1 cellular context compared by ENCODE assay signal in genomic region chr9:79571309-79572031, GRCh38.
TF ChIP-seq lines count a peak whose summit lies in the region.

Gene TLE4, plus strand, starts transcription at chr9:79571965. Its CDS starts 826 bp downstream, at chr9:79572791.

TF ChIP-seq in K562, 482 proteins besides CTCF, POLR2A, EP300 and RAD21 (continued from another document and continues in another):
- TF ChIP-seq E4F1 (CRISPR knock-in tag; IDR thresholded peaks at IDR 0.05; ENCODE audit: borderline replicate concordance) (no peak), GABPB1 (CRISPR knock-in tag; IDR thresholded peaks at IDR 0.05) (no peak), GATAD2A (IDR thresholded peaks at IDR 0.05) (no peak), MYC (IDR thresholded peaks at IDR 0.05; ENCODE audit: low read depth, low read length) (no peak), MYC (CRISPR knock-in tag; IDR thresholded peaks at IDR 0.05; ENCODE audit: borderline replicate concordance, low read depth) (no peak), ZFX (CRISPR knock-in tag; IDR thresholded peaks at IDR 0.05) (no peak; the same call in 1 of the 2 replicates), TFAP4 (CRISPR knock-in tag; IDR thresholded peaks at IDR 0.05; ENCODE audit: borderline replicate concordance) (peak; percentile 97), BDP1 (IDR thresholded peaks at IDR 0.05; ENCODE audit: insufficient read depth, insufficient read length) (no peak), ZNF316 (IDR thresholded peaks at IDR 0.05) (no peak), SMC3 (conservative IDR thresholded peaks at IDR 0.05; ENCODE audit: insufficient read depth, low read depth, low read length) (no peak), KDM1A (IDR thresholded peaks at IDR 0.05) (no peak), PPARD (CRISPR knock-in tag; IDR thresholded peaks at IDR 0.05) (no peak), YY1 (IDR thresholded peaks at IDR 0.05; ENCODE audit: borderline replicate concordance in 1 of 3, control insufficient read depth in 1 of 3, extremely low read depth in 1 of 3, insufficient read depth in 3 of 3, insufficient read length in 1 of 3, insufficient replicate concordance in 2 of 3, low read depth in 1 of 3, low read length in 2 of 3) (no peak), NR2F6 (CRISPR knock-in tag; IDR thresholded peaks at IDR 0.05) (no peak), ESRRB (CRISPR knock-in tag; IDR thresholded peaks at IDR 0.05; ENCODE audit: borderline replicate concordance) (no peak), ATF7 (IDR thresholded peaks at IDR 0.05) (no peak; the same call in none of the 2 replicates), HDAC2 (IDR thresholded peaks at IDR 0.05) (no peak), CAMTA2 (CRISPR knock-in tag; conservative IDR thresholded peaks at IDR 0.05) (no peak), NFIX (CRISPR knock-in tag; IDR thresholded peaks at IDR 0.05; ENCODE audit: low read depth) (no peak), ZNF766 (CRISPR knock-in tag; conservative IDR thresholded peaks at IDR 0.05) (0 out of 2 replicates have a peak, but pooled peaks have one; percentile 10), TEAD2 (tag; IDR thresholded peaks at IDR 0.05) (no peak), PATZ1 (CRISPR knock-in tag; IDR thresholded peaks at IDR 0.05; ENCODE audit: borderline replicate concordance) (no peak), MTF1 (CRISPR knock-in tag; IDR thresholded peaks at IDR 0.05; ENCODE audit: borderline replicate concordance) (no peak), CHD2 (IDR thresholded peaks at IDR 0.05; ENCODE audit: low read depth, low read length) (no peak), ZNF764 (CRISPR knock-in tag; IDR thresholded peaks at IDR 0.05; ENCODE audit: low read depth) (no peak), ZNF224 (CRISPR knock-in tag; IDR thresholded peaks at IDR 0.05) (no peak), ZSCAN32 (CRISPR knock-in tag; IDR thresholded peaks at IDR 0.05) (no peak), ZNF354B (CRISPR knock-in tag; IDR thresholded peaks at IDR 0.05) (no peak), MXI1 (IDR thresholded peaks at IDR 0.05; ENCODE audit: low read depth, low read length) (no peak), ZNF24 (IDR thresholded peaks at IDR 0.05) (no peak), MIER1 (IDR thresholded peaks at IDR 0.05; ENCODE audit: low read depth) (no peak), ZBTB17 (CRISPR knock-in tag; IDR thresholded peaks at IDR 0.05) (no peak), ZNF431 (CRISPR knock-in tag; IDR thresholded peaks at IDR 0.05) (no peak), GTF2F1 (IDR thresholded peaks at IDR 0.05; ENCODE audit: low read depth, low read length) (no peak), ZNF133 (CRISPR knock-in tag; IDR thresholded peaks at IDR 0.05) (no peak), TCF7 (IDR thresholded peaks at IDR 0.05; ENCODE audit: borderline replicate concordance) (no peak), RBM34 (IDR thresholded peaks at IDR 0.05; ENCODE audit: borderline replicate concordance, insufficient read depth, low read length) (no peak), ZNF184 (CRISPR knock-in tag; IDR thresholded peaks at IDR 0.05) (no peak), PTBP1 (IDR thresholded peaks at IDR 0.05; ENCODE audit: low read depth, low read length) (no peak), SMAD1 (IDR thresholded peaks at IDR 0.05; ENCODE audit: low read depth, low read length, partially characterized antibody) (no peak), SUPT5H (IDR thresholded peaks at IDR 0.05) (peak; percentile 56; the same call in 1 of the 2 replicates), KLF1 (tag; IDR thresholded peaks at IDR 0.05) (no peak), NR0B1 (IDR thresholded peaks at IDR 0.05; ENCODE audit: partially characterized antibody) (no peak), FOXP1 (CRISPR knock-in tag; IDR thresholded peaks at IDR 0.05) (no peak), HMBOX1 (IDR thresholded peaks at IDR 0.05) (no peak), MAZ (CRISPR knock-in tag; conservative IDR thresholded peaks at IDR 0.05 in 1 of 2, IDR thresholded peaks at IDR 0.05 in 1 of 2) (no peak), NR2C2 (CRISPR knock-in tag; IDR thresholded peaks at IDR 0.05) (no peak), NR2C2 (tag; IDR thresholded peaks at IDR 0.05) (0 out of 2 replicates have a peak, but pooled peaks have one; percentile 43), MCM2 (IDR thresholded peaks at IDR 0.05; ENCODE audit: low read depth) (no peak), HMG20B (CRISPR knock-in tag; IDR thresholded peaks at IDR 0.05) (no peak), DIDO1 (tag; IDR thresholded peaks at IDR 0.05; ENCODE audit: low read depth) (no peak), ZNF174 (CRISPR knock-in tag; IDR thresholded peaks at IDR 0.05) (no peak), ZNF253 (CRISPR knock-in tag; conservative IDR thresholded peaks at IDR 0.05) (no peak), HNRNPLL (IDR thresholded peaks at IDR 0.05; ENCODE audit: low read depth, low read length, poor library complexity, severe bottlenecking) (peak; percentile 53), PTRF (tag; IDR thresholded peaks at IDR 0.05) (no peak)
- TF ChIP-seq, protein P1, sequence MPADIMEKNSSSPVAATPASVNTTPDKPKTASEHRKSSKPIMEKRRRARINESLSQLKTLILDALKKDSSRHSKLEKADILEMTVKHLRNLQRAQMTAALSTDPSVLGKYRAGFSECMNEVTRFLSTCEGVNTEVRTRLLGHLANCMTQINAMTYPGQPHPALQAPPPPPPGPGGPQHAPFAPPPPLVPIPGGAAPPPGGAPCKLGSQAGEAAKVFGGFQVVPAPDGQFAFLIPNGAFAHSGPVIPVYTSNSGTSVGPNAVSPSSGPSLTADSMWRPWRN (IDR thresholded peaks at IDR 0.05; ENCODE audit: low read depth): no peak
- TF ChIP-seq, protein P2, sequence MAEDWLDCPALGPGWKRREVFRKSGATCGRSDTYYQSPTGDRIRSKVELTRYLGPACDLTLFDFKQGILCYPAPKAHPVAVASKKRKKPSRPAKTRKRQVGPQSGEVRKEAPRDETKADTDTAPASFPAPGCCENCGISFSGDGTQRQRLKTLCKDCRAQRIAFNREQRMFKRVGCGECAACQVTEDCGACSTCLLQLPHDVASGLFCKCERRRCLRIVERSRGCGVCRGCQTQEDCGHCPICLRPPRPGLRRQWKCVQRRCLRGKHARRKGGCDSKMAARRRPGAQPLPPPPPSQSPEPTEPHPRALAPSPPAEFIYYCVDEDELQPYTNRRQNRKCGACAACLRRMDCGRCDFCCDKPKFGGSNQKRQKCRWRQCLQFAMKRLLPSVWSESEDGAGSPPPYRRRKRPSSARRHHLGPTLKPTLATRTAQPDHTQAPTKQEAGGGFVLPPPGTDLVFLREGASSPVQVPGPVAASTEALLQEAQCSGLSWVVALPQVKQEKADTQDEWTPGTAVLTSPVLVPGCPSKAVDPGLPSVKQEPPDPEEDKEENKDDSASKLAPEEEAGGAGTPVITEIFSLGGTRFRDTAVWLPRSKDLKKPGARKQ (CRISPR knock-in tag; IDR thresholded peaks at IDR 0.05): no peak
- TF ChIP-seq, protein P3, sequence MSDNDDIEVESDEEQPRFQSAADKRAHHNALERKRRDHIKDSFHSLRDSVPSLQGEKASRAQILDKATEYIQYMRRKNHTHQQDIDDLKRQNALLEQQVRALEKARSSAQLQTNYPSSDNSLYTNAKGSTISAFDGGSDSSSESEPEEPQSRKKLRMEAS (CRISPR knock-in tag; IDR thresholded peaks at IDR 0.05): no peak
- TF ChIP-seq, protein P4, sequence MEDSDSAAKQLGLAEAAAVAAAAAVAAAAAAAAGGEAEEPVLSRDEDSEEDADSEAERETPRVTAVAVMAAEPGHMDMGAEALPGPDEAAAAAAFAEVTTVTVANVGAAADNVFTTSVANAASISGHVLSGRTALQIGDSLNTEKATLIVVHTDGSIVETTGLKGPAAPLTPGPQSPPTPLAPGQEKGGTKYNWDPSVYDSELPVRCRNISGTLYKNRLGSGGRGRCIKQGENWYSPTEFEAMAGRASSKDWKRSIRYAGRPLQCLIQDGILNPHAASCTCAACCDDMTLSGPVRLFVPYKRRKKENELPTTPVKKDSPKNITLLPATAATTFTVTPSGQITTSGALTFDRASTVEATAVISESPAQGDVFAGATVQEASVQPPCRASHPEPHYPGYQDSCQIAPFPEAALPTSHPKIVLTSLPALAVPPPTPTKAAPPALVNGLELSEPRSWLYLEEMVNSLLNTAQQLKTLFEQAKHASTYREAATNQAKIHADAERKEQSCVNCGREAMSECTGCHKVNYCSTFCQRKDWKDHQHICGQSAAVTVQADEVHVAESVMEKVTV (CRISPR knock-in tag; IDR thresholded peaks at IDR 0.05): no peak
- TF ChIP-seq, protein P5, sequence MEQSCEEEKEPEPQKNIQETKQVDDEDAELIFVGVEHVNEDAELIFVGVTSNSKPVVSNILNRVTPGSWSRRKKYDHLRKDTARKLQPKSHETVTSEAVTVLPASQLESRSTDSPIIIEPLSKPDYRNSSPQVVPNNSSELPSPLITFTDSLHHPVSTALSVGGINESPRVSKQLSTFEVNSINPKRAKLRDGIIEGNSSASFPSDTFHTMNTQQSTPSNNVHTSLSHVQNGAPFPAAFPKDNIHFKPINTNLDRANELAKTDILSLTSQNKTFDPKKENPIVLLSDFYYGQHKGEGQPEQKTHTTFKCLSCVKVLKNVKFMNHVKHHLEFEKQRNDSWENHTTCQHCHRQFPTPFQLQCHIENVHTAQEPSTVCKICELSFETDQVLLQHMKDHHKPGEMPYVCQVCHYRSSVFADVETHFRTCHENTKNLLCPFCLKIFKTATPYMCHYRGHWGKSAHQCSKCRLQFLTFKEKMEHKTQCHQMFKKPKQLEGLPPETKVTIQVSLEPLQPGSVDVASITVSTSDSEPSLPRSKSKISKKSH (CRISPR knock-in tag; IDR thresholded peaks at IDR 0.05): no peak
- TF ChIP-seq, protein P6, sequence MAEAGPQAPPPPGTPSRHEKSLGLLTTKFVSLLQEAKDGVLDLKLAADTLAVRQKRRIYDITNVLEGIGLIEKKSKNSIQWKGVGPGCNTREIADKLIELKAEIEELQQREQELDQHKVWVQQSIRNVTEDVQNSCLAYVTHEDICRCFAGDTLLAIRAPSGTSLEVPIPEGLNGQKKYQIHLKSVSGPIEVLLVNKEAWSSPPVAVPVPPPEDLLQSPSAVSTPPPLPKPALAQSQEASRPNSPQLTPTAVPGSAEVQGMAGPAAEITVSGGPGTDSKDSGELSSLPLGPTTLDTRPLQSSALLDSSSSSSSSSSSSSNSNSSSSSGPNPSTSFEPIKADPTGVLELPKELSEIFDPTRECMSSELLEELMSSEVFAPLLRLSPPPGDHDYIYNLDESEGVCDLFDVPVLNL (CRISPR knock-in tag; IDR thresholded peaks at IDR 0.05; ENCODE audit: low read depth): peak; percentile 28; the same call in 1 of the 2 replicates
